ENCODE assay signal across 9 cellular contexts in the genomic region with DNA sequence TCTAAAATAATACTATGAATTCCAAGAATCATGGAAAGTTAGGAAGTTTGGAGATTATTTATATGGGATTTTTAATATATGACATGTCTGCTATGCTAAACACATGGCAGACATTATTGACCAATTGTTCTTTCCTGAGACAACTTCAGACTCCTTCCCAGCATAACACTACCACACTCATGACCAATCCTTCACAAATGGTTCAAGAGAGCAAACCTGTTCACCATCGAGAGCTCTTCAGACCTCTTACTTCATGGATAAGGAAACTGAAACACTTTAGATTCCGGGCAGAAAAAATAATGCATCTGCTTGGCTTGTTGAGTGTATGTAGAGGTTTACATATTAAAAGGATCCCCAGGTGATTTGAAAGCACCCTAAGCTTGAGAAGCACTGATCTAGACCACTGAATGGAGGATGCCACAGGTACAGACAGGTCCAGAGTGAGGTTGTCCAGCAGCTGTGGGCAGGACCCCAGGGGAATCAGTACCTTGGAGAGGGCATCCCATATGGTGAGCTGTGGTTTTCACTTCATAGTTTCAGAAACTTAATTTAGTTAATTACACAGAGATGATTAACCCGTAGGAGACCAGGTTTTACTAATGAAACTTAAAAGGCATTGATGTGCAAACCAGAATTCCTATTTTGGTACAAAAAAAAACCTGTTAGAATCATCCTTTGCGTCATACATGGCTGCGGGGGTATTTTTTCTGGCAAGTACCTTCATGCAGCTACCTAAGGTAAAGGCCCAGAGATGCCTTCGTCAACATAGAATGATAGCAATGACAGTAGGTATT.
DNase-seq lines count a peak whose midpoint lies in the region; ATAC-seq and TF ChIP-seq lines count a peak whose summit lies in the region.
"Had no signal": no experiment of that assay in that cellular context is flagged by ENCODE, and none has a peak within 500 bp of the region (broad histone marks: within the 10 kb centered on the region; RNA-seq: fewer than 3 reads in every experiment).

No MANE protein-coding gene starts in this region.

- H3K4me1 ChIP-seq in endodermal cell (ENCODE audit: control insufficient read depth, insufficient read depth, low read length) (no peaks in the 10 kb centered on the region), ovary (ENCODE audit: insufficient read depth) (no peaks in the 10 kb centered on the region)

- H3K27me3 Mint-ChIP-seq in endodermal cell (ENCODE audit: insufficient read depth): peaks cover 2% of the 10 kb centered on the region

- no peaks in the 10 kb centered on the region for H3K4me1 Mint-ChIP-seq in endodermal cell

- ATAC-seq in GM21390 (IDR thresholded peaks at IDR 0.05; ENCODE audit: unreplicated experiment): peak; percentile 72
- ATAC-seq in HG03342 (IDR thresholded peaks at IDR 0.05; ENCODE audit: unreplicated experiment): peak; percentile 72
- ATAC-seq: activated CD8-positive, alpha-beta T cell treated with anti-CD3 and anti-CD28 coated beads for 36 hours had no signal

- intact Hi-C loops in ovary (cut with DNase I): no loop called here

- H3K4me3 ChIP-seq in GM12865 (ENCODE audit: low read depth, low read length): no peak overlapping the region; the same call in 1 of the 2 replicates
- H3K4me3 ChIP-seq in endodermal cell (ENCODE audit: low read length): no peak overlapping the region
- H3K4me3 ChIP-seq in ovary: no peak overlapping the region

- no peak for TF ChIP-seq EP300 in ovary (IDR thresholded peaks at IDR 0.05)

- no peaks in the 10 kb centered on the region for H3K9me3 ChIP-seq in endodermal cell (ENCODE audit: control insufficient read depth, low read length)
- H3K9me3 ChIP-seq in ovary: no peaks in the 10 kb centered on the region

- no peak overlapping the region for H3K27ac Mint-ChIP-seq in endodermal cell
- H3K27ac Mint-ChIP-seq: activated CD8-positive, alpha-beta T cell treated with anti-CD3 and anti-CD28 coated beads for 36 hours had no signal

- no peak overlapping the region for H3K9ac ChIP-seq in endodermal cell (ENCODE audit: extremely low read depth, low read length, poor library complexity, severe bottlenecking)

- H3K36me3 ChIP-seq in endodermal cell (ENCODE audit: control insufficient read depth, insufficient read depth, low read length) (no peaks in the 10 kb centered on the region), ovary (no peaks in the 10 kb centered on the region)

- H3K36me3 Mint-ChIP-seq in endodermal cell (ENCODE audit: low read depth): no peaks in the 10 kb centered on the region

- no peak for TF ChIP-seq POLR2A in ovary (IDR thresholded peaks at IDR 0.05)

- TF ChIP-seq CTCF in GM12865 (IDR thresholded peaks at IDR 0.05; ENCODE audit: insufficient read depth, low read depth, low read length, missing control alignments): no peak
- TF ChIP-seq CTCF in endodermal cell (conservative IDR thresholded peaks at IDR 0.05): no peak
- TF ChIP-seq CTCF in ovary (IDR thresholded peaks at IDR 0.05): no peak

- H3K4me3 Mint-ChIP-seq in endodermal cell: no peak overlapping the region
- H3K4me3 Mint-ChIP-seq: activated CD8-positive, alpha-beta T cell treated with anti-CD3 and anti-CD28 coated beads for 36 hours had no signal

- no peaks in the 10 kb centered on the region for H3K9me3 Mint-ChIP-seq in endodermal cell
- H3K9me3 Mint-ChIP-seq: activated CD8-positive, alpha-beta T cell treated with anti-CD3 and anti-CD28 coated beads for 36 hours had no signal

- DNase-seq in GM12865 (ENCODE audit: low read depth) (peak; percentile 87), endodermal cell (peak; percentile 68), ovary (no peak), SHP77 treated with DMSO at 0.1 percent for 48 hours (lab: John Stamatoyannopoulos, UW) (no peak), SKM-1 treated with dmso at 0.1 percent for 144 hours (lab: John Stamatoyannopoulos, UW; ENCODE audit: unreplicated experiment) (no peak)
- no peak for DNase-seq in stimulated activated naive CD4-positive, alpha-beta T cell treated with Interleukin-2 at 50 U/mL for 16 hours (lab: John Stamatoyannopoulos, UW)
- DNase-seq: activated CD8-positive, alpha-beta T cell treated with anti-CD3 and anti-CD28 coated beads for 36 hours had no signal

- WGBS in endodermal cell (ENCODE audit: insufficient coverage in 1 of 2, insufficient read length in 1 of 2), 2 experiments: 88% methylated on average over 4 to 6 of the region's 6 CpGs
- 83 to 87% (median 87%) methylated on average over 6 of the region's 6 CpGs for WGBS in ovary, 3 donors

- H3K27ac ChIP-seq in endodermal cell (ENCODE audit: low read depth, low read length): no peak overlapping the region
- no peak overlapping the region for H3K27ac ChIP-seq in ovary

- no peaks in the 10 kb centered on the region for H3K27me3 ChIP-seq in endodermal cell (ENCODE audit: control insufficient read depth, insufficient read depth, low read length, poor library complexity, severe bottlenecking)
- H3K27me3 ChIP-seq in ovary: no peaks in the 10 kb centered on the region

Comparison
In these comparisons a context has a peak if more than half of its experiments do, and no peak if none do; other contexts are left out.
1. DNase-seq: peak in GM12865 (single experiment) and endodermal cell (single experiment); none in ovary (0 of 5), SHP77 treated with DMSO at 0.1 percent for 48 hours (single experiment), SKM-1 treated with dmso at 0.1 percent for 144 hours (single experiment) and stimulated activated naive CD4-positive, alpha-beta T cell treated with Interleukin-2 at 50 U/mL for 16 hours (single experiment).